8 cellular contexts compared by ENCODE assay signal in the genomic region with DNA sequence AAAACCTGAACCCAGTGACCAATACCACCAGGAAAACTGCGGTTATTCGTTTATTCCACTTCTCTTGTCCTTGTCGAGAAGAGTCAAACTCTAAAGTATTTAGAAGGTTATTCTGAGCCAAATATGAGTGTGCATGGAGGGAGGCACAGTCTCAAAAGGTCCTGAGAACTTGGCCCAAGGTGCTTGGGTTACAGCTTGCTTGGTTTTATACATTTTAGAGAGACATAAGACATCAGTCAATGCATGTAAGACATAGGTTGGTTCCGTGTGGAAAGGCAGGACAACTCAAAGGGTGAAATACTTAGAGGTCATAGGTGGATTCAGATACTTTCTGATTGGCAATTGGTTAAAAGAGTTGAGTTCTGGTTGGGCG. TPM values are rescaled to one million over a fixed set of nuclear protein-coding genes. Genes with fewer than 3 reads are reported as not detected.
DNase-seq lines count a peak whose midpoint lies in the region; ATAC-seq, FAIRE-seq and TF ChIP-seq lines count a peak whose summit lies in the region.

No MANE protein-coding gene starts in this region.

- no peak overlapping the region for H2BK5ac ChIP-seq in trophoblast cell (ENCODE audit: low read depth, low read length, poor library complexity)

- peak overlapping the region; percentile 95 for H3K4me2 ChIP-seq in DOHH2 (ENCODE audit: low read length)
- peak overlapping the region; percentile 72 for H3K4me2 ChIP-seq in trophoblast cell (ENCODE audit: low read length)

- H4K20me1 ChIP-seq in DOHH2 (ENCODE audit: control insufficient read depth, insufficient read depth, low read depth, low read length), result peaks cover 4% of the 10 kb centered on the region; the same call in 1 of the 2 replicates

- H3K4me1 ChIP-seq in DOHH2 (ENCODE audit: control insufficient read depth, low read length) (peaks cover 35% of the 10 kb centered on the region), trophoblast cell (ENCODE audit: control insufficient read depth in 1 of 2, insufficient read depth in 2 of 2, low read length in 2 of 2) (peaks cover 0 to 8% of the 10 kb centered on the region in 2 experiments)

- POLR2A ChIA-PET in RWPE1 (lab: Yijun Ruan, JAX; ENCODE audit: low non-redundant PET), result interaction anchor here (0.6 to 1.3 kb wide), 3 partner anchors 14 to 78 kb away, joined by 3 to 5 read pairs (median 5); no protein-coding TSS in a partner anchor

- DNase-seq in RWPE1 (ENCODE audit: low spot score), result no peak
- no peak for DNase-seq in epithelial cell of prostate (ENCODE audit: low read depth, low spot score)
- DNase-seq in trophoblast cell, result no peak
- DNase-seq in Kasumi-1 (lab: John Stamatoyannopoulos, UW), result no peak
- DNase-seq in HTR-8/SVneo (ENCODE audit: insufficient read length, low spot score), result no peak

- H3K79me2 ChIP-seq in DOHH2 (ENCODE audit: control insufficient read depth, low read length) (peaks cover 53% of the 10 kb centered on the region), trophoblast cell (ENCODE audit: control insufficient read depth, insufficient read depth, low read length, poor library complexity) (peaks cover 10% of the 10 kb centered on the region)

- ATAC-seq in GM21723 (IDR thresholded peaks at IDR 0.05; ENCODE audit: unreplicated experiment), result no peak
- ATAC-seq in GM21619 (IDR thresholded peaks at IDR 0.05; ENCODE audit: unreplicated experiment), result no peak

- peak overlapping the region; percentile 98 for H4K91ac ChIP-seq in trophoblast cell (ENCODE audit: low read depth, low read length)

- H2AFZ ChIP-seq in trophoblast cell (ENCODE audit: insufficient read depth, low read length, poor library complexity), result peak overlapping the region; percentile 100

- H3K36me3 ChIP-seq in DOHH2 (ENCODE audit: control insufficient read depth, low read length), result peaks cover 36% of the 10 kb centered on the region
- H3K36me3 ChIP-seq in trophoblast cell (ENCODE audit: control insufficient read depth in 1 of 2, insufficient read depth in 2 of 2, low read length in 2 of 2), result peaks cover 0 to 5% of the 10 kb centered on the region in 2 experiments

- H3K14ac ChIP-seq in trophoblast cell (ENCODE audit: low read length), result peak overlapping the region; percentile 99

- no CpG with 5 or more reads among the region's 5 CpGs for WGBS in trophoblast cell (ENCODE audit: extremely low coverage, insufficient coverage, insufficient read length)

- H3K9me3 ChIP-seq in DOHH2 (ENCODE audit: control insufficient read depth, insufficient read depth, low read length), result no peaks in the 10 kb centered on the region
- H3K9me3 ChIP-seq in trophoblast cell (ENCODE audit: insufficient read depth, low read depth, low read length), result peaks cover 4% of the 10 kb centered on the region

- peak overlapping the region; percentile 99 for H3K18ac ChIP-seq in trophoblast cell (ENCODE audit: low read length)

- H3K4me3 ChIP-seq in DOHH2 (ENCODE audit: low read length), result peak overlapping the region; percentile 98
- H3K4me3 ChIP-seq in trophoblast cell (ENCODE audit: low read depth, low read length), result peak overlapping the region; percentile 91

- no peak for FAIRE-seq in HTR-8/SVneo (lab: Jason Lieb, UNC)

- peak overlapping the region; percentile 94 for H2BK120ac ChIP-seq in trophoblast cell (ENCODE audit: insufficient read depth, low read length, poor library complexity)

- peaks cover 10% of the 10 kb centered on the region for H3K79me1 ChIP-seq in trophoblast cell (ENCODE audit: low read length)

- H3K27ac ChIP-seq in DOHH2 (ENCODE audit: low read depth, low read length), result peak overlapping the region; percentile 60
- peak overlapping the region; percentile 73 for H3K27ac ChIP-seq in RWPE1
- H3K27ac ChIP-seq in epithelial cell of prostate, result peak overlapping the region; percentile 46
- H3K27ac ChIP-seq in trophoblast cell (ENCODE audit: low read depth, low read length), result no peak overlapping the region

- H3K27me3 ChIP-seq in DOHH2 (ENCODE audit: control insufficient read depth, low read length), result no peaks in the 10 kb centered on the region
- no peaks in the 10 kb centered on the region for H3K27me3 ChIP-seq in trophoblast cell (ENCODE audit: insufficient read depth, low read length)

- H2BK12ac ChIP-seq in trophoblast cell (ENCODE audit: low read length), result no peak overlapping the region

- H2AK5ac ChIP-seq in trophoblast cell (ENCODE audit: low read length), result peak overlapping the region; percentile 60

- no peaks in the 10 kb centered on the region for H3K9me2 ChIP-seq in DOHH2 (replicated peaks; ENCODE audit: control insufficient read depth, low read length)

- CTCF ChIA-PET in RWPE1 (lab: Yijun Ruan, JAX), result interaction anchor here (0.8 kb wide), 1 partner anchor 510 kb away, joined by 3 read pairs; no protein-coding TSS in a partner anchor

- H3F3A ChIP-seq in DOHH2 (ENCODE audit: control insufficient read depth, insufficient read depth), result no peaks in the 10 kb centered on the region

- peak overlapping the region; percentile 95 for H3K4ac ChIP-seq in trophoblast cell (ENCODE audit: low read depth, low read length)

- H4K8ac ChIP-seq in trophoblast cell (ENCODE audit: low read depth, low read length), result peak overlapping the region; percentile 100

- TF ChIP-seq CTCF in DOHH2 (IDR thresholded peaks at IDR 0.05; ENCODE audit: low read depth, low read length, poor library complexity, severe bottlenecking), result no peak
- TF ChIP-seq CTCF in RWPE1 (conservative IDR thresholded peaks at IDR 0.05; ENCODE audit: low read depth), result no peak

- H3K23ac ChIP-seq in trophoblast cell (ENCODE audit: low read length), result no peak overlapping the region

- peak overlapping the region; percentile 99 for H4K12ac ChIP-seq in trophoblast cell (ENCODE audit: low read depth, low read length)

- peak overlapping the region; percentile 85 for H3K9ac ChIP-seq in trophoblast cell (ENCODE audit: low read length)

RNA-seq across cellular contexts. Expression of a gene that starts 0.7 kb away (rescaled TPM):
- 79.9 and 81.1 TPM in 2 replicates for polyA plus RNA-seq in trophoblast cell (2013)
